17 cellular contexts compared by ENCODE assay signal in genomic region chr11:106446961-106447360, GRCh38.
A peak's percentile ranks its signal among the peaks of the same experiment; 100 is the strongest.
DNase-seq lines count a peak whose midpoint lies in the region; ATAC-seq and TF ChIP-seq lines count a peak whose summit lies in the region.
"Had no signal": no experiment of that assay in that cellular context is flagged by ENCODE, and none has a peak within 500 bp of the region (broad histone marks: within the 10 kb centered on the region; RNA-seq: fewer than 3 reads in every experiment).

No MANE protein-coding gene starts in this region.

- H4K8ac ChIP-seq in mesenchymal stem cell (ENCODE audit: low read length), result peak overlapping the region; percentile 77

- H3K27me3 ChIP-seq in mesenchymal stem cell (ENCODE audit: control insufficient read depth in 1 of 2, insufficient read depth in 1 of 2, low read length in 2 of 2) (no peaks in the 10 kb centered on the region), suprapubic skin (no peaks in the 10 kb centered on the region), left lung (no peaks in the 10 kb centered on the region), MM.1S (replicated peaks; ENCODE audit: insufficient read depth, low read length) (no peaks in the 10 kb centered on the region)
- H3K27me3 ChIP-seq: right lobe of liver, SJCRH30 had no signal

- intact Hi-C loops in left lung (cut with DNase I), result no loop called here

- TF ChIP-seq CTCF in suprapubic skin (IDR thresholded peaks at IDR 0.05) (no peak), left lung (IDR thresholded peaks at IDR 0.05) (no peak), MM.1S (IDR thresholded peaks at IDR 0.05; ENCODE audit: low read length) (no peak)

- no peak overlapping the region for H3K23ac ChIP-seq in mesenchymal stem cell (ENCODE audit: low read length in 2 of 2)

- no peak overlapping the region for H2BK120ac ChIP-seq in mesenchymal stem cell (ENCODE audit: low read depth, low read length)

- DNase-seq in Jurkat, Clone E6-1 (ENCODE audit: low read depth, low spot score), result peak; percentile 54
- DNase-seq in cerebellar cortex (ENCODE audit: low spot score) (peak; percentile 33), mesenchymal stem cell (peak; percentile 33), suprapubic skin (ENCODE audit: low spot score in 2 of 2) (no peak), NCI-H526 treated with DMSO at 0.1 percent for 48 hours (lab: John Stamatoyannopoulos, UW) (no peak), left lung (no peak), MM.1S (no peak)
- DNase-seq: activated CD8-positive, alpha-beta memory T cell treated with anti-CD3 and anti-CD28 coated beads, Interleukin-2, amount 10 ng/mL, durations not matched to agents 7 days and 5 days; effector CD4-positive, alpha-beta T cell; H7; kidney glomerular epithelial cell; NCI-H1930; NCI-H446 treated with DMSO at 0.1 percent for 48 hours; right lobe of liver; stimulated activated naive CD8-positive, alpha-beta T cell treated with anti-CD3 and anti-CD28 coated beads, Interleukin-15, amount 100 ng/mL, for 72 hours had no signal

- H3K79me2 ChIP-seq in MM.1S (ENCODE audit: low read length), result no peaks in the 10 kb centered on the region

- H2AFZ ChIP-seq in mesenchymal stem cell (ENCODE audit: low read depth, low read length) (no peak overlapping the region), MM.1S (ENCODE audit: low read length) (no peak overlapping the region)

- no peaks in the 10 kb centered on the region for H4K20me1 ChIP-seq in MM.1S (ENCODE audit: insufficient read depth, low read length)

- no peaks in the 10 kb centered on the region for H3K9me3 ChIP-seq in mesenchymal stem cell (ENCODE audit: control insufficient read depth, low read length)
- no peaks in the 10 kb centered on the region for H3K9me3 ChIP-seq in suprapubic skin
- H3K9me3 ChIP-seq in left lung, result peaks cover 0 to 1% of the 10 kb centered on the region in 2 donors
- no peaks in the 10 kb centered on the region for H3K9me3 ChIP-seq in MM.1S (replicated peaks; ENCODE audit: insufficient read depth, low read length)
- H3K9me3 ChIP-seq: right lobe of liver, SJCRH30 had no signal

- TF ChIP-seq EP300 in suprapubic skin (IDR thresholded peaks at IDR 0.05), result no peak

- peak overlapping the region; percentile 19 for H2BK15ac ChIP-seq in mesenchymal stem cell (ENCODE audit: low read depth, poor library complexity, severe bottlenecking)

- H3K4ac ChIP-seq in mesenchymal stem cell (ENCODE audit: low read depth in 1 of 2, low read length in 2 of 2), result no peak overlapping the region

- no peak overlapping the region for H3K4me3 ChIP-seq in Jurkat, Clone E6-1 (ENCODE audit: low read length)
- H3K4me3 ChIP-seq in mesenchymal stem cell (ENCODE audit: insufficient read depth in 1 of 2, low read depth in 1 of 2, low read length in 2 of 2) (no peak overlapping the region), suprapubic skin (no peak overlapping the region), left lung (no peak overlapping the region), MM.1S (ENCODE audit: low read length) (no peak overlapping the region)
- H3K4me3 ChIP-seq: right lobe of liver, SJCRH30 had no signal

- H2BK5ac ChIP-seq in mesenchymal stem cell (ENCODE audit: low read depth, low read length, poor library complexity, severe bottlenecking), result no peak overlapping the region

- H3K4me1 ChIP-seq in mesenchymal stem cell (ENCODE audit: control insufficient read depth, insufficient read depth, low read depth, low read length), result no peaks in the 10 kb centered on the region
- H3K4me1 ChIP-seq in suprapubic skin, result no peaks in the 10 kb centered on the region
- no peaks in the 10 kb centered on the region for H3K4me1 ChIP-seq in left lung
- no peaks in the 10 kb centered on the region for H3K4me1 ChIP-seq in MM.1S (ENCODE audit: low read length)
- H3K4me1 ChIP-seq: right lobe of liver, SJCRH30 had no signal

- H2BK12ac ChIP-seq in mesenchymal stem cell (ENCODE audit: low read length in 2 of 2), result no peak overlapping the region

- H3K4me2 ChIP-seq in mesenchymal stem cell (ENCODE audit: low read length, poor library complexity, severe bottlenecking), result no peak overlapping the region
- H3K4me2 ChIP-seq in MM.1S (ENCODE audit: low read depth, low read length), result no peak overlapping the region

- TF ChIP-seq POLR2A in suprapubic skin (IDR thresholded peaks at IDR 0.05), result no peak

- H3K9ac ChIP-seq in mesenchymal stem cell (ENCODE audit: low read length) (peak overlapping the region; percentile 34), MM.1S (ENCODE audit: low read length) (no peak overlapping the region)

- H3K27ac ChIP-seq in mesenchymal stem cell (ENCODE audit: low read length, poor library complexity, severe bottlenecking) (no peak overlapping the region), suprapubic skin (peak overlapping the region; percentile 18), left lung (no peak overlapping the region), MM.1S (ENCODE audit: low read length) (no peak overlapping the region)
- H3K27ac ChIP-seq: right lobe of liver, SJCRH30 had no signal

- peak overlapping the region in 1 of 2 experiments; percentile 9 for H3K18ac ChIP-seq in mesenchymal stem cell (ENCODE audit: low read depth in 1 of 2, low read length in 2 of 2)

- no peaks in the 10 kb centered on the region for H3K36me3 ChIP-seq in mesenchymal stem cell (ENCODE audit: control insufficient read depth in 1 of 2, insufficient read depth in 2 of 2, low read depth in 1 of 2, low read length in 2 of 2)
- H3K36me3 ChIP-seq in suprapubic skin, result no peaks in the 10 kb centered on the region
- no peaks in the 10 kb centered on the region for H3K36me3 ChIP-seq in left lung
- no peaks in the 10 kb centered on the region for H3K36me3 ChIP-seq in MM.1S (replicated peaks; ENCODE audit: insufficient read depth, low read length)
- H3K36me3 ChIP-seq: right lobe of liver, SJCRH30 had no signal

- 70% methylated on average over 4 of the region's 4 CpGs for WGBS in mesenchymal stem cell
- 48% methylated on average over 4 of the region's 4 CpGs for WGBS in suprapubic skin

- H3F3A ChIP-seq in MM.1S (ENCODE audit: insufficient read depth, low read length), result no peaks in the 10 kb centered on the region

- H3K14ac ChIP-seq in mesenchymal stem cell (ENCODE audit: low read length in 2 of 2), result no peak overlapping the region

- ATAC-seq in HG02642 (IDR thresholded peaks at IDR 0.05; ENCODE audit: poor library complexity, unreplicated experiment) (no peak), left lung (no peak)
- ATAC-seq: activated CD8-positive, alpha-beta memory T cell treated with anti-CD3 and anti-CD28 coated beads, Interleukin-2, amount 10 ng/mL, durations not matched to agents 7 days and 5 days; right lobe of liver; stimulated activated naive CD8-positive, alpha-beta T cell treated with anti-CD3 and anti-CD28 coated beads, Interleukin-15, amount 100 ng/mL, for 72 hours had no signal

- no peak overlapping the region for H2AK5ac ChIP-seq in mesenchymal stem cell (ENCODE audit: low read length, severe bottlenecking)

- H3K9me2 ChIP-seq in MM.1S (replicated peaks; ENCODE audit: insufficient read depth, low read length), result no peaks in the 10 kb centered on the region

- no peaks in the 10 kb centered on the region for H3K79me1 ChIP-seq in mesenchymal stem cell (replicated peaks; ENCODE audit: low read length, poor library complexity, severe bottlenecking)

- no peak overlapping the region for H4K91ac ChIP-seq in mesenchymal stem cell (ENCODE audit: low read length)

Comparison
In these comparisons a context has a peak if more than half of its experiments do, and no peak if none do; other contexts are left out.
1. DNase-seq: peak in Jurkat, Clone E6-1 (single experiment), cerebellar cortex (single experiment) and mesenchymal stem cell (single experiment); none in suprapubic skin (0 of 2), NCI-H526 treated with DMSO at 0.1 percent for 48 hours (single experiment), left lung (0 of 2) and MM.1S (single experiment).